Comparison of ENCODE assay signal across 16 cellular contexts in genomic region chr17:1733047-1733357, GRCh38. TPM values are rescaled to one million over a fixed set of nuclear protein-coding genes. Genes with fewer than 3 reads are reported as not detected.
DNase-seq lines count a peak whose midpoint lies in the region; TF ChIP-seq lines count a peak whose summit lies in the region.
"Had no signal": no experiment of that assay in that cellular context is flagged by ENCODE, and none has a peak within 500 bp of the region (broad histone marks: within the 10 kb centered on the region; RNA-seq: fewer than 3 reads in every experiment).

No MANE protein-coding gene starts in this region.

- H3K4me2 ChIP-seq in BLaER1 = peak overlapping the region; percentile 75
- H3K4me2 ChIP-seq in OCI-LY7 (ENCODE audit: low read length) = no peak overlapping the region

- WGBS in spleen, 5 donors = 48 to 66% (median 62%) methylated on average over 10 of the region's 10 CpGs

- H3K9me2 ChIP-seq in OCI-LY7 (ENCODE audit: insufficient read depth, low read length) = no peaks in the 10 kb centered on the region

- CTCF ChIA-PET in OCI-LY7 (lab: Charles Lee; ENCODE audit: unreplicated experiment) = no interaction called here

- TF ChIP-seq CTCF in spleen (IDR thresholded peaks at IDR 0.05 in 8 of 11, conservative IDR thresholded peaks at IDR 0.05 in 3 of 11) = no peak
- no peak for TF ChIP-seq CTCF in OCI-LY7 (conservative IDR thresholded peaks at IDR 0.05; ENCODE audit: low read length)

- intact Hi-C loops in dendritic cell treated with granulocyte-macrophage colony-stimulating factor and Interleukin-4, amounts not matched to agents 40 ng/mL and 50 ng/mL, for 4 days (cut with micrococcal nuclease) = no loop called here
- intact Hi-C loops in spleen (cut with DNase I; ENCODE audit: low total_unique reads) (no loop called here), OCI-LY7 (cut with micrococcal nuclease; ENCODE audit: unreplicated experiment) (no loop called here)

- POLR2A ChIA-PET in OCI-LY7 (lab: Charles Lee) = no interaction called here

- 0 out of 2 replicates have a peak overlapping the region, but pooled peaks have one; percentile 32 for H3K9ac ChIP-seq in BLaER1

- H3K4me1 ChIP-seq in BLaER1 (peaks cover 87% of the 10 kb centered on the region), spleen (peaks cover 13 to 99% (median 80%) of the 10 kb centered on the region in 6 donors), OCI-LY7 (ENCODE audit: insufficient read depth, low read length, poor library complexity, severe bottlenecking) (no peaks in the 10 kb centered on the region)

- no TSS peak for BruUV-seq in OCI-LY7 (replicated peaks; lab: Mats Ljungman, UMichigan)

- H4K20me1 ChIP-seq in BLaER1 = no peaks in the 10 kb centered on the region
- no peaks in the 10 kb centered on the region for H4K20me1 ChIP-seq in OCI-LY7 (ENCODE audit: insufficient read depth, low read length)

- no peak overlapping the region for H2AFZ ChIP-seq in OCI-LY7 (ENCODE audit: low read length)

- H3K9me3 ChIP-seq in BLaER1 (no peaks in the 10 kb centered on the region), spleen (no peaks in the 10 kb centered on the region), OCI-LY7 (ENCODE audit: low read length) (no peaks in the 10 kb centered on the region)

- TF ChIP-seq POLR2A in spleen (IDR thresholded peaks at IDR 0.05) = no peak

- no peak overlapping the region for H3K4me3 Mint-ChIP-seq in dendritic cell treated with granulocyte-macrophage colony-stimulating factor and Interleukin-4, amounts not matched to agents 40 ng/mL and 50 ng/mL, for 4 days
- H3K4me3 Mint-ChIP-seq: CD14-positive monocyte, H9 had no signal

- in situ Hi-C loops in KBM-7 (cut with MboI; ENCODE audit: low pct_unique_long_range_greater_than_20kb, low sequenced_read_pairs) = no loop called here

- peaks cover 62% of the 10 kb centered on the region for H3K36me3 ChIP-seq in BLaER1
- peaks cover 2 to 100% (median 48%) of the 10 kb centered on the region in 6 donors for H3K36me3 ChIP-seq in spleen
- no peaks in the 10 kb centered on the region; the same call in 1 of the 2 replicates for H3K36me3 ChIP-seq in OCI-LY7 (ENCODE audit: insufficient read depth, low read length)

- no peaks in the 10 kb centered on the region for H3K9me3 Mint-ChIP-seq in dendritic cell treated with granulocyte-macrophage colony-stimulating factor and Interleukin-4, amounts not matched to agents 40 ng/mL and 50 ng/mL, for 4 days
- H3K9me3 Mint-ChIP-seq: H9 had no signal

- H3K27ac Mint-ChIP-seq in dendritic cell treated with granulocyte-macrophage colony-stimulating factor and Interleukin-4, amounts not matched to agents 40 ng/mL and 50 ng/mL, for 4 days = peak overlapping the region; percentile 51

- H3K27me3 ChIP-seq in BLaER1 = no peaks in the 10 kb centered on the region
- no peaks in the 10 kb centered on the region for H3K27me3 ChIP-seq in spleen (replicated peaks in 1 of 7)

- H3K4me3 ChIP-seq in BLaER1 (no peak overlapping the region), spleen (no peak overlapping the region), OCI-LY7 (ENCODE audit: low read depth, low read length, poor library complexity, severe bottlenecking) (no peak overlapping the region)

- no peaks in the 10 kb centered on the region for H3K79me2 ChIP-seq in OCI-LY7 (ENCODE audit: insufficient read depth, low read depth, low read length)

- H3K27ac ChIP-seq in BLaER1 (peak overlapping the region; percentile 64), spleen (peak overlapping the region in 5 of 8 donors; percentile 20 to 77 (median 55)), OCI-LY7 (ENCODE audit: low read depth, low read length, poor library complexity, severe bottlenecking) (no peak overlapping the region)

- H3K36me3 Mint-ChIP-seq in dendritic cell treated with granulocyte-macrophage colony-stimulating factor and Interleukin-4, amounts not matched to agents 40 ng/mL and 50 ng/mL, for 4 days (ENCODE audit: low read depth) = peaks cover 100% of the 10 kb centered on the region

- DNase-seq in LHCN-M2 (ENCODE audit: low read depth) (peak; percentile 83), spleen (no peak), KBM-7 (no peak), NCI-H2107 (lab: John Stamatoyannopoulos, UW) (no peak), OCI-LY7 (ENCODE audit: low spot score) (no peak), cerebellar nuclear complex (lab: John Stamatoyannopoulos, UW) (no peak)
- DNase-seq: COR-L47, H9, NCI-H1092, NCI-H2081 treated with DMSO at 0.1 percent for 48 hours, NCI-H526 treated with DMSO at 0.1 percent for 48 hours, OCI-M1, SIG-M5 had no signal

- no peaks in the 10 kb centered on the region for H3K27me3 Mint-ChIP-seq in dendritic cell treated with granulocyte-macrophage colony-stimulating factor and Interleukin-4, amounts not matched to agents 40 ng/mL and 50 ng/mL, for 4 days

- H3K4me1 Mint-ChIP-seq in dendritic cell treated with granulocyte-macrophage colony-stimulating factor and Interleukin-4, amounts not matched to agents 40 ng/mL and 50 ng/mL, for 4 days (ENCODE audit: low read depth) = peaks cover 90% of the 10 kb centered on the region

RNA-seq across cellular contexts. Expression of gene WDR81, which starts 8.5 kb away (rescaled TPM):
- total RNA-seq in LHCN-M2 (2014; rRNA removed) (48.6 and 56.7 TPM in 2 replicates), spleen (10 to 100 TPM; 38.2 to 74.7 (median 54.7) TPM), OCI-LY7 (2022) (23.5 and 24.4 TPM in 2 replicates)
- polyA plus RNA-seq in LHCN-M2 (2012) = 20.6 TPM
- polyA plus RNA-seq in spleen = 10 to 100 TPM; 16.2 to 41.3 (median 29.3) TPM
- 12.2 and 19.1 TPM in 2 replicates for total RNA-seq in OCI-LY7 (2014; rRNA removed; shearing (Covaris generic))

RNA-seq across cellular contexts. Expression of gene SERPINF2, which starts 9.7 kb away (rescaled TPM):
- total RNA-seq in LHCN-M2 (2014; rRNA removed) (0.13 and 0.40 TPM in 2 replicates), spleen (1 to 10 TPM; 1.6 to 7.9 (median 5.0) TPM), OCI-LY7 (2022) (0.76 and 1.0 TPM in 2 replicates)
- 0.22 TPM for polyA plus RNA-seq in LHCN-M2 (2012)
- 1 to 10 TPM; 3.5 to 7.0 (median 4.9) TPM for polyA plus RNA-seq in spleen
- 0.38 and 0.93 TPM in 2 replicates for total RNA-seq in OCI-LY7 (2014; rRNA removed; shearing (Covaris generic))

RNA-seq across cellular contexts. Expression of gene TLCD2, which starts 22.8 kb away (rescaled TPM):
- total RNA-seq in LHCN-M2 (2014; rRNA removed) (0.77 and 1.1 TPM in 2 replicates), spleen (1 to 10 TPM; 1.7 to 5.4 (median 3.1) TPM), OCI-LY7 (2022) (not detected in 2 replicates)
- 2.4 TPM for polyA plus RNA-seq in LHCN-M2 (2012)
- polyA plus RNA-seq in spleen = under 1 TPM; 0.26 to 0.67 (median 0.28) TPM
- total RNA-seq in OCI-LY7 (2014; rRNA removed; shearing (Covaris generic)) = not detected in 2 replicates
- polyA plus RNA-seq: CD14-positive monocyte had no signal

RNA-seq across cellular contexts. Expression of gene SERPINF1, which starts 28.9 kb away (rescaled TPM):
- total RNA-seq in LHCN-M2 (2014; rRNA removed) (424 and 815 TPM in 2 replicates), spleen (100 to 1,000 TPM in 5 of 7 donors, 10 to 100 TPM in 2; 79.8 to 361 (median 192) TPM), OCI-LY7 (2022) (not detected in 2 replicates)
- 67.8 TPM for polyA plus RNA-seq in LHCN-M2 (2012)
- polyA plus RNA-seq in spleen = 100 to 1,000 TPM in 1 of 3 donors, 10 to 100 TPM in 2; 53.5 to 132 (median 99.5) TPM
- not detected in 2 replicates for total RNA-seq in OCI-LY7 (2014; rRNA removed; shearing (Covaris generic))

RNA-seq across cellular contexts. Expression of gene PRPF8, which starts 48.3 kb away (rescaled TPM):
- total RNA-seq in LHCN-M2 (2014; rRNA removed) (82.9 and 108 TPM in 2 replicates), spleen (100 to 1,000 TPM; 210 to 320 (median 268) TPM), OCI-LY7 (2022) (404 and 427 TPM in 2 replicates)
- 163 TPM for polyA plus RNA-seq in LHCN-M2 (2012)
- polyA plus RNA-seq in spleen = 10 to 100 TPM; 67.2 to 91.8 (median 74.8) TPM
- 108 and 162 TPM in 2 replicates for total RNA-seq in OCI-LY7 (2014; rRNA removed; shearing (Covaris generic))
